Comparison of ENCODE assay signal across 8 cellular contexts in the genomic region with DNA sequence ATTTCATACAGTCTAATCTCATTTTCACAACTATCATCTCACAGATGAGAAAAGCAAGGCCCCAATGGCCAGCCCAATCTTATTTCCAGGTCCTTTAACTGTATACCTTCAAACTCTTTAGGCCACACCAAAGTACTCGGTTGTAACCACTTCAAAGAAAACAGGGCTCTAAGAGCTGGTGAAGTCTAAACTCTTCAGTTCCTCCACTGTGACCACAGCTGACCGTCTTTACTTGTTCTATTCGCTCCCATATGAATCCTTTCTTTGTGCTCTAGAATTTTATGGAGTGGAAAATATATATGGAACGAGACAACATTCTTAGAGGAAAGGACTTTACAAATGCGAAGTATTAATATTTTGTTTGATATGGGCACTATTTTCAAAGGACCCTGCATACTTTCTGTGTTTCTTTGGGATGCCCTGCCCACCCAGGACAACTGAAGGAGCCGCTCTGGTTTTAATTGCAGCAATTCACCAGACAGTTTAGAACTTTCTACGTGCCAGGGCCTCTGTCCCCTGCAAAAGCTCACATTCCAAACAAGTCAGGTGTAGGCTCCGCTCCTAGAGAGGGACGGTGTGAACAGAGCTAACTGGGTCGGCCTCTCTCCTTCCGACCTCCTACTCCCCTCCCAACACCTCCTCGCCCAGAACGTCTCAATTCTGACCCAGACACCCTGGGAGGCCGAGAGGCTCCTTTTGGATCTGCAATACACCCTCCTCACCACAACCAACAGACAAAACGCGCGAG. TPM values are rescaled to one million over a fixed set of nuclear protein-coding genes. Genes with fewer than 3 reads are reported as not detected.
DNase-seq lines count a peak whose midpoint lies in the region; ATAC-seq and TF ChIP-seq lines count a peak whose summit lies in the region.

No MANE protein-coding gene starts in this region.

- H3K9me3 ChIP-seq in BE2C = no peaks in the 10 kb centered on the region
- no peaks in the 10 kb centered on the region for H3K9me3 ChIP-seq in WERI-Rb-1 (ENCODE audit: severe bottlenecking)
- H3K9me3 ChIP-seq in sigmoid colon = no peaks in the 10 kb centered on the region

- peak overlapping the region; percentile 94 for H3K27ac Mint-ChIP-seq in glutamatergic neuron (ENCODE audit: unreplicated experiment)

- TF ChIP-seq CTCF in BE2C (IDR thresholded peaks at IDR 0.05; ENCODE audit: low read depth, low read length) = 0 out of 2 replicates have a peak, but pooled peaks have one; percentile 12
- TF ChIP-seq CTCF in WERI-Rb-1 (IDR thresholded peaks at IDR 0.05; ENCODE audit: low read depth, low read length) = no peak
- TF ChIP-seq CTCF in glutamatergic neuron (IDR thresholded peaks at IDR 0.05; ENCODE audit: partially characterized antibody, unreplicated experiment) = no peak
- TF ChIP-seq CTCF in sigmoid colon (IDR thresholded peaks at IDR 0.05) = peak in 1 of 4 experiments; percentile 47

- WGBS in sigmoid colon, 2 donors = 14 to 22% methylated on average over 17 of the region's 17 CpGs

- H3K4me3 ChIP-seq in BE2C (ENCODE audit: low read depth, low read length) (peak overlapping the region; percentile 77), WERI-Rb-1 (ENCODE audit: low read depth, low read length) (peak overlapping the region; percentile 70), sigmoid colon (peak overlapping the region; percentile 51 to 80 (median 70))

- no peak for TF ChIP-seq POLR2A in sigmoid colon (IDR thresholded peaks at IDR 0.05)

- H3K27ac ChIP-seq in WERI-Rb-1 (peak overlapping the region; percentile 79), sigmoid colon (peak overlapping the region; percentile 88 to 92 (median 90))

- H3K27me3 Mint-ChIP-seq in glutamatergic neuron (ENCODE audit: unreplicated experiment) = peaks cover 20% of the 10 kb centered on the region

- H3K9me3 Mint-ChIP-seq in glutamatergic neuron (ENCODE audit: unreplicated experiment) = peaks cover 11% of the 10 kb centered on the region

- H3K4me3 Mint-ChIP-seq in glutamatergic neuron (ENCODE audit: unreplicated experiment) = peak overlapping the region; percentile 94

- intact Hi-C loops in sigmoid colon (cut with DNase I) = loop anchor here (2.0 kb wide), 1 partner anchor 13 kb away; no protein-coding TSS in a partner anchor

- peaks cover 10% of the 10 kb centered on the region for H3K36me3 Mint-ChIP-seq in glutamatergic neuron (ENCODE audit: unreplicated experiment)

- DNase-seq in BE2C = no peak
- peak; percentile 44 for DNase-seq in HCEC 1CT
- no peak for DNase-seq in WERI-Rb-1
- no peak for DNase-seq in glutamatergic neuron
- no peak for DNase-seq in sigmoid colon
- no peak for DNase-seq in LoVo (ENCODE audit: low spot score)
- no peak for DNase-seq in NCI-H1417 treated with DMSO at 0.1 percent for 48 hours (lab: John Stamatoyannopoulos, UW)

- ATAC-seq in GM19467 (IDR thresholded peaks at IDR 0.05; ENCODE audit: unreplicated experiment) = no peak

- no peaks in the 10 kb centered on the region for H3K36me3 ChIP-seq in BE2C
- H3K36me3 ChIP-seq in WERI-Rb-1 = no peaks in the 10 kb centered on the region
- no peaks in the 10 kb centered on the region for H3K36me3 ChIP-seq in sigmoid colon

- H3K4me1 Mint-ChIP-seq in glutamatergic neuron (ENCODE audit: low read depth, unreplicated experiment) = peaks cover 34% of the 10 kb centered on the region

- H3K4me1 ChIP-seq in BE2C (peaks cover 22% of the 10 kb centered on the region), sigmoid colon (peaks cover 0 to 33% (median 22%) of the 10 kb centered on the region in 4 donors)

- TF ChIP-seq EP300 in sigmoid colon (IDR thresholded peaks at IDR 0.05) = no peak

- H3K27me3 ChIP-seq in BE2C = no peaks in the 10 kb centered on the region
- H3K27me3 ChIP-seq in WERI-Rb-1 (ENCODE audit: insufficient read depth, low read depth, severe bottlenecking) = no peaks in the 10 kb centered on the region
- H3K27me3 ChIP-seq in sigmoid colon = no peaks in the 10 kb centered on the region

RNA-seq across cellular contexts. Expression of gene IER5, which starts 15.7 kb away (rescaled TPM):
- polyA plus RNA-seq in BE2C (2012; ENCODE audit: insufficient read depth, insufficient read length, low read depth) = 9.9 TPM
- total RNA-seq in glutamatergic neuron (ENCODE audit: unreplicated experiment) (8.8 TPM), sigmoid colon (10 to 100 TPM in 1 of 4 donors, 1 to 10 TPM in 3; 7.7 to 11.5 (median 8.5) TPM)
- 10 to 100 TPM in 2 of 3 donors, 1 to 10 TPM in 1; 9.6 to 11.7 (median 10.9) TPM for polyA plus RNA-seq in sigmoid colon
